In the genomic region with DNA sequence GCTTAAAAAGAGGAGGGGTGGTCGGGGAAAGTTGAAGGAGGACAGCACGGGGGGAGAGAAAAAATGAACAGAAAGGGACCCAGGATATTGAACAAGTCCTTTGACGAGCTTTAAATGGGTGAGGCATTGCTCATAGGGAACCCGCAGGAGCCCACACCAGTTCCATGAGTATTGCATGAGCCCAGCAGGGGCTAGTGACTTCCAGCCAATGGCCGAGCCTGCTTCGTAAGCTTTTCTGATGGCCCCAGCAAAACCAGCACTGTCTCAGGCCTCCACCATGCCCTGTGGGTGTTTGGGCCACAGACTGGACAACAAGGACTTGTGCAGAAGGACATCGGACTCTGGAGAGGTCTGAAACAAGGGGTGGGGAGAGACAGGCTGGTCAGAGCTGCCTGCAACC, we compare ENCODE assay signal across 8 cellular contexts.
A peak's percentile ranks its signal among the peaks of the same experiment; 100 is the strongest.
DNase-seq lines count a peak whose midpoint lies in the region; ATAC-seq, FAIRE-seq and TF ChIP-seq lines count a peak whose summit lies in the region.

No MANE protein-coding gene starts in this region.

- intact Hi-C loops in cardiac septum (cut with DNase I) (loop anchor here (2.0 to 5.0 kb wide), 5 partner anchors 39 to 121 kb away; no protein-coding TSS in a partner anchor), Right ventricle myocardium inferior (cut with DNase I) (loop anchor here (2.0 to 5.0 kb wide), 3 partner anchors 44 to 741 kb away; no protein-coding TSS in a partner anchor), body of pancreas (cut with DNase I) (no loop called here)

- peak overlapping the region in 3 of 4 donors; percentile 15 to 78 (median 69) for H3K27ac ChIP-seq in body of pancreas
- peak overlapping the region; percentile 88 for H3K27ac ChIP-seq in mesodermal cell (ENCODE audit: low read depth, low read length, severe bottlenecking)

- H3K27me3 ChIP-seq in body of pancreas = no peaks in the 10 kb centered on the region

- no peaks in the 10 kb centered on the region for H3K36me3 ChIP-seq in body of pancreas (replicated peaks in 1 of 2; ENCODE audit: insufficient read depth in 1 of 2, low read depth in 2 of 2)
- H3K36me3 ChIP-seq in mesodermal cell (ENCODE audit: control insufficient read depth, insufficient read depth, low read length) = no peaks in the 10 kb centered on the region

- H3K9me3 ChIP-seq in body of pancreas (no peaks in the 10 kb centered on the region), mesodermal cell (ENCODE audit: control insufficient read depth, low read length) (peaks cover 4% of the 10 kb centered on the region)

- TF ChIP-seq CTCF in body of pancreas (IDR thresholded peaks at IDR 0.05) = no peak

- FAIRE-seq in urothelium cell line (lab: Jason Lieb, UNC) = peak; percentile 71

- ATAC-seq in Right ventricle myocardium inferior (no peak), body of pancreas (no peak), GM21390 (IDR thresholded peaks at IDR 0.05; ENCODE audit: unreplicated experiment) (no peak), HG03139 (IDR thresholded peaks at IDR 0.05; ENCODE audit: unreplicated experiment) (no peak)

- peaks cover 53% of the 10 kb centered on the region for H3K4me1 ChIP-seq in body of pancreas
- H3K4me1 ChIP-seq in mesodermal cell (ENCODE audit: control insufficient read depth, insufficient read depth, low read length, poor library complexity, severe bottlenecking) = peaks cover 60% of the 10 kb centered on the region

- H3K4me3 ChIP-seq in body of pancreas (no peak overlapping the region), mesodermal cell (ENCODE audit: extremely low read depth, insufficient read depth, low read length, poor library complexity, severe bottlenecking) (no peak overlapping the region)

- no peak for TF ChIP-seq POLR2A in body of pancreas (IDR thresholded peaks at IDR 0.05)

- whole genome bisulfite sequencing in body of pancreas, 2 donors = 84 to 92% methylated on average over 7 of the region's 7 CpGs
- WGBS in mesodermal cell (ENCODE audit: insufficient coverage in 2 of 2), 2 experiments = 84% methylated on average over 6 to 7 of the region's 7 CpGs

- peak; percentile 73 for DNase-seq in cardiac septum (ENCODE audit: low spot score)
- DNase-seq in Right ventricle myocardium inferior (ENCODE audit: missing footprints) = no peak
- no peak for DNase-seq in body of pancreas
- peak; percentile 62 for DNase-seq in urothelium cell line (ENCODE audit: low spot score)
- no peak for DNase-seq in activated CD8-positive, alpha-beta memory T cell treated with anti-CD3 and anti-CD28 coated beads for 24 hours

Comparison
In these comparisons a context has a peak if more than half of its experiments do, and no peak if none do; other contexts are left out.
1. DNase-seq: peak in cardiac septum (single experiment) and urothelium cell line (single experiment); none in Right ventricle myocardium inferior (single experiment), body of pancreas (0 of 4) and activated CD8-positive, alpha-beta memory T cell treated with anti-CD3 and anti-CD28 coated beads for 24 hours (single experiment).